ENCODE assay signal across 8 cellular contexts in the genomic region with DNA sequence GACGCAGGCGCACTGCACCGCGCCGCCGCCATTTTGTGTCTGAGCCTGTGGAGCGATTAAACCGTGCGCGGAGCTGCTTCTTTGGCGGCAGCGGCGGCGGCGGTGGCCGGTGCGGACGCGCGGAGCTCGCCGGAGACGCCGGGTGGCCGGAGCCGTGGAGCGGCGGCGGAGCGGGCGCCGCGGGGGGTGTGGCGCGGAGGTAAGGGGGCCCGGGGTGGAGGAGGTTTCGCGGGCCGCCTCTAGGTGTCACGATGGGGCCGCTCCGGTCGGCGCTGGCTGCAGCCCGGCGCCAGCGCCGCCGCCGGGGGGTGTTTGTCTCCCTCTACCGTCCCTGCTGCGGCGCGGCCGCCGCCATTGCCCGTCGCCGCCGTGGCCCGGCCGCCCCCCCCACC. TPM values are rescaled to one million over a fixed set of nuclear protein-coding genes. Genes with fewer than 3 reads are reported as not detected.
DNase-seq lines count a peak whose midpoint lies in the region; ATAC-seq and TF ChIP-seq lines count a peak whose summit lies in the region.

A gene with protein sequence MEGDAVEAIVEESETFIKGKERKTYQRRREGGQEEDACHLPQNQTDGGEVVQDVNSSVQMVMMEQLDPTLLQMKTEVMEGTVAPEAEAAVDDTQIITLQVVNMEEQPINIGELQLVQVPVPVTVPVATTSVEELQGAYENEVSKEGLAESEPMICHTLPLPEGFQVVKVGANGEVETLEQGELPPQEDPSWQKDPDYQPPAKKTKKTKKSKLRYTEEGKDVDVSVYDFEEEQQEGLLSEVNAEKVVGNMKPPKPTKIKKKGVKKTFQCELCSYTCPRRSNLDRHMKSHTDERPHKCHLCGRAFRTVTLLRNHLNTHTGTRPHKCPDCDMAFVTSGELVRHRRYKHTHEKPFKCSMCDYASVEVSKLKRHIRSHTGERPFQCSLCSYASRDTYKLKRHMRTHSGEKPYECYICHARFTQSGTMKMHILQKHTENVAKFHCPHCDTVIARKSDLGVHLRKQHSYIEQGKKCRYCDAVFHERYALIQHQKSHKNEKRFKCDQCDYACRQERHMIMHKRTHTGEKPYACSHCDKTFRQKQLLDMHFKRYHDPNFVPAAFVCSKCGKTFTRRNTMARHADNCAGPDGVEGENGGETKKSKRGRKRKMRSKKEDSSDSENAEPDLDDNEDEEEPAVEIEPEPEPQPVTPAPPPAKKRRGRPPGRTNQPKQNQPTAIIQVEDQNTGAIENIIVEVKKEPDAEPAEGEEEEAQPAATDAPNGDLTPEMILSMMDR (plus strand): TSS at position 1 of the 392 bp plus-strand sequence. CDS start 48,307 bp downstream, outside the sequence.

- no peak within 1 kb of the TSS for H2AFZ ChIP-seq in OCI-LY1 (ENCODE audit: low read length)

- peak; percentile 73 for DNase-seq in Caki2 (ENCODE audit: low read depth)
- DNase-seq in activated T-helper 2 cell treated with anti-CD3 and anti-CD28 coated beads, Interferon-gamma antibody, Interleukin-2, Interleukin-4, amounts not matched to agents 10 μg/mL and 5 μg/mL and 100 μg/mL, durations not matched to agents 14 hours and 24 hours and 36 hours (ENCODE audit: low spot score) = no peak
- DNase-seq in foreskin fibroblast = peak; percentile 84 to 95
- no peak for DNase-seq in neural crest cell (ENCODE audit: low read depth, low spot score)

- H3F3A ChIP-seq in OCI-LY1 (ENCODE audit: insufficient read depth, low read length) = no peaks in the 10 kb centered on the region

- H3K9me3 ChIP-seq in OCI-LY1 (ENCODE audit: low read length) (no peaks in the 10 kb centered on the region), subcutaneous abdominal adipose tissue (ENCODE audit: control insufficient read depth in 5 of 5, low read length in 5 of 5) (no peaks in the 10 kb centered on the region)

- peak within 1 kb of the TSS; percentile 90 for H3K27ac Mint-ChIP-seq in activated T-helper 2 cell treated with anti-CD3 and anti-CD28 coated beads, Interferon-gamma antibody, Interleukin-2, Interleukin-4, amounts not matched to agents 10 μg/mL and 5 μg/mL and 100 μg/mL, durations not matched to agents 14 hours and 24 hours and 36 hours
- peak within 1 kb of the TSS; percentile 97 for H3K27ac Mint-ChIP-seq in neural crest cell (ENCODE audit: unreplicated experiment)

- intact Hi-C loops in activated T-helper 2 cell treated with anti-CD3 and anti-CD28 coated beads, Interferon-gamma antibody, Interleukin-2, Interleukin-4, amounts not matched to agents 10 μg/mL and 5 μg/mL and 100 μg/mL, durations not matched to agents 14 hours and 24 hours and 36 hours (cut with micrococcal nuclease) = loop anchor here (1.0 to 5.0 kb wide), 7 partner anchors 15 to 510 kb away; a partner anchor contains a TSS

- no peaks in the 10 kb centered on the region for H4K20me1 ChIP-seq in OCI-LY1 (ENCODE audit: insufficient read depth, low read length)

- H3K9me3 Mint-ChIP-seq in activated T-helper 2 cell treated with anti-CD3 and anti-CD28 coated beads, Interferon-gamma antibody, Interleukin-2, Interleukin-4, amounts not matched to agents 10 μg/mL and 5 μg/mL and 100 μg/mL, durations not matched to agents 14 hours and 24 hours and 36 hours = no peaks in the 10 kb centered on the region
- H3K9me3 Mint-ChIP-seq in neural crest cell = no peaks in the 10 kb centered on the region

- peak within 1 kb of the TSS; percentile 86 for H3K4me3 Mint-ChIP-seq in activated T-helper 2 cell treated with anti-CD3 and anti-CD28 coated beads, Interferon-gamma antibody, Interleukin-2, Interleukin-4, amounts not matched to agents 10 μg/mL and 5 μg/mL and 100 μg/mL, durations not matched to agents 14 hours and 24 hours and 36 hours (ENCODE audit: low read depth)
- peak within 1 kb of the TSS; percentile 96 for H3K4me3 Mint-ChIP-seq in neural crest cell

- H3K9me2 ChIP-seq in OCI-LY1 (ENCODE audit: low read depth, low read length) = no peaks in the 10 kb centered on the region

- TF ChIP-seq CTCF in OCI-LY1 (IDR thresholded peaks at IDR 0.05; ENCODE audit: low read length) (peak; percentile 27; the same call in 1 of the 2 replicates), foreskin fibroblast (IDR thresholded peaks at IDR 0.05; ENCODE audit: low read depth, low read length) (peak; percentile 38), neural crest cell (conservative IDR thresholded peaks at IDR 0.05) (peak; percentile 64)

- H3K27ac ChIP-seq in OCI-LY1 (ENCODE audit: low read depth, low read length, poor library complexity, severe bottlenecking) = peak within 1 kb of the TSS; percentile 90
- H3K27ac ChIP-seq in subcutaneous abdominal adipose tissue (ENCODE audit: low read depth, low read length) = peak within 1 kb of the TSS; percentile 94

- H3K9ac ChIP-seq in OCI-LY1 (ENCODE audit: low read length) (peak within 1 kb of the TSS; percentile 95), subcutaneous abdominal adipose tissue (ENCODE audit: low read length in 5 of 5) (peak within 1 kb of the TSS; percentile 28 to 91 (median 88))

- H3K27me3 Mint-ChIP-seq in activated T-helper 2 cell treated with anti-CD3 and anti-CD28 coated beads, Interferon-gamma antibody, Interleukin-2, Interleukin-4, amounts not matched to agents 10 μg/mL and 5 μg/mL and 100 μg/mL, durations not matched to agents 14 hours and 24 hours and 36 hours (ENCODE audit: low read depth) = no peaks in the 10 kb centered on the region
- no peaks in the 10 kb centered on the region for H3K27me3 Mint-ChIP-seq in neural crest cell (ENCODE audit: low read depth)

- H3K79me2 ChIP-seq in OCI-LY1 (ENCODE audit: insufficient read depth, low read length) = peaks cover 67% of the 10 kb centered on the region

- H3K36me3 ChIP-seq in OCI-LY1 (ENCODE audit: insufficient read depth, low read length) (no peaks in the 10 kb centered on the region), subcutaneous abdominal adipose tissue (ENCODE audit: control insufficient read depth in 5 of 5, insufficient read depth in 5 of 5, low read length in 5 of 5) (no peaks in the 10 kb centered on the region)

- in situ Hi-C loops in Caki2 (cut with HindIII; ENCODE audit: low pct_unique_long_range_greater_than_20kb, low sequenced_read_pairs) = no loop called here

- ATAC-seq in GM19397 (IDR thresholded peaks at IDR 0.05; ENCODE audit: unreplicated experiment) (peak; percentile 48), HG03521 (IDR thresholded peaks at IDR 0.05; ENCODE audit: unreplicated experiment) (peak; percentile 56)

- peak within 1 kb of the TSS; percentile 85 for H3K4me2 ChIP-seq in OCI-LY1 (ENCODE audit: low read length)

- peaks cover 2% of the 10 kb centered on the region for H3K36me3 Mint-ChIP-seq in activated T-helper 2 cell treated with anti-CD3 and anti-CD28 coated beads, Interferon-gamma antibody, Interleukin-2, Interleukin-4, amounts not matched to agents 10 μg/mL and 5 μg/mL and 100 μg/mL, durations not matched to agents 14 hours and 24 hours and 36 hours (ENCODE audit: low read depth)
- H3K36me3 Mint-ChIP-seq in neural crest cell (ENCODE audit: low read depth) = no peaks in the 10 kb centered on the region

- H3K4me1 ChIP-seq in OCI-LY1 (ENCODE audit: insufficient read depth, low read length, severe bottlenecking) (peaks cover 74% of the 10 kb centered on the region), subcutaneous abdominal adipose tissue (ENCODE audit: control insufficient read depth in 5 of 5, insufficient read depth in 5 of 5, low read length in 5 of 5) (peaks cover 6 to 33% (median 25%) of the 10 kb centered on the region in 5 donors)

- H3K27me3 ChIP-seq in OCI-LY1 (ENCODE audit: insufficient read depth, low read length) (no peaks in the 10 kb centered on the region), subcutaneous abdominal adipose tissue (ENCODE audit: control insufficient read depth in 5 of 5, insufficient read depth in 4 of 5, low read length in 5 of 5) (no peaks in the 10 kb centered on the region)

- H3K4me1 Mint-ChIP-seq in activated T-helper 2 cell treated with anti-CD3 and anti-CD28 coated beads, Interferon-gamma antibody, Interleukin-2, Interleukin-4, amounts not matched to agents 10 μg/mL and 5 μg/mL and 100 μg/mL, durations not matched to agents 14 hours and 24 hours and 36 hours (ENCODE audit: low read depth) = peaks cover 34% of the 10 kb centered on the region
- peaks cover 33% of the 10 kb centered on the region for H3K4me1 Mint-ChIP-seq in neural crest cell

- H3K4me3 ChIP-seq in OCI-LY1 (ENCODE audit: low read depth, low read length, poor library complexity, severe bottlenecking) (peak within 1 kb of the TSS; percentile 93), foreskin fibroblast (ENCODE audit: low read depth in 1 of 2, low read length in 2 of 2) (peak within 1 kb of the TSS; percentile 74 to 91), subcutaneous abdominal adipose tissue (ENCODE audit: low read depth in 1 of 5, low read length in 5 of 5) (peak within 1 kb of the TSS; percentile 81 to 92 (median 83))

RNA-seq across cellular contexts. Expression of the gene that starts here (rescaled TPM):
- total RNA-seq in Caki2 (2014; rRNA removed; shearing (Covaris generic); ENCODE audit: low replicate concordance) = 32.1 and 34.5 TPM in 2 replicates
- total RNA-seq in activated T-helper 2 cell treated with anti-CD3 and anti-CD28 coated beads, Interferon-gamma antibody, Interleukin-2, Interleukin-4, amounts not matched to agents 10 μg/mL and 5 μg/mL and 100 μg/mL, durations not matched to agents 14 hours and 24 hours and 36 hours = 59.7 and 61.2 TPM in 2 replicates
- total RNA-seq in neural crest cell = 78.8 and 79.8 TPM in 2 replicates

Comparison
In these comparisons a context has a peak if more than half of its experiments do, and no peak if none do; other contexts are left out.
1. DNase-seq: peak in Caki2 (single experiment) and foreskin fibroblast (2 of 2); none in activated T-helper 2 cell treated with anti-CD3 and anti-CD28 coated beads, Interferon-gamma antibody, Interleukin-2, Interleukin-4, amounts not matched to agents 10 μg/mL and 5 μg/mL and 100 μg/mL, durations not matched to agents 14 hours and 24 hours and 36 hours (single experiment) and neural crest cell (single experiment).
2. Peak in every context shown above with its lines, with median percentiles within 50 percentile points of each other: H3K4me3 ChIP-seq and CTCF ChIP-seq.